ENCODE assay signal across 1 cellular context in the genomic region with DNA sequence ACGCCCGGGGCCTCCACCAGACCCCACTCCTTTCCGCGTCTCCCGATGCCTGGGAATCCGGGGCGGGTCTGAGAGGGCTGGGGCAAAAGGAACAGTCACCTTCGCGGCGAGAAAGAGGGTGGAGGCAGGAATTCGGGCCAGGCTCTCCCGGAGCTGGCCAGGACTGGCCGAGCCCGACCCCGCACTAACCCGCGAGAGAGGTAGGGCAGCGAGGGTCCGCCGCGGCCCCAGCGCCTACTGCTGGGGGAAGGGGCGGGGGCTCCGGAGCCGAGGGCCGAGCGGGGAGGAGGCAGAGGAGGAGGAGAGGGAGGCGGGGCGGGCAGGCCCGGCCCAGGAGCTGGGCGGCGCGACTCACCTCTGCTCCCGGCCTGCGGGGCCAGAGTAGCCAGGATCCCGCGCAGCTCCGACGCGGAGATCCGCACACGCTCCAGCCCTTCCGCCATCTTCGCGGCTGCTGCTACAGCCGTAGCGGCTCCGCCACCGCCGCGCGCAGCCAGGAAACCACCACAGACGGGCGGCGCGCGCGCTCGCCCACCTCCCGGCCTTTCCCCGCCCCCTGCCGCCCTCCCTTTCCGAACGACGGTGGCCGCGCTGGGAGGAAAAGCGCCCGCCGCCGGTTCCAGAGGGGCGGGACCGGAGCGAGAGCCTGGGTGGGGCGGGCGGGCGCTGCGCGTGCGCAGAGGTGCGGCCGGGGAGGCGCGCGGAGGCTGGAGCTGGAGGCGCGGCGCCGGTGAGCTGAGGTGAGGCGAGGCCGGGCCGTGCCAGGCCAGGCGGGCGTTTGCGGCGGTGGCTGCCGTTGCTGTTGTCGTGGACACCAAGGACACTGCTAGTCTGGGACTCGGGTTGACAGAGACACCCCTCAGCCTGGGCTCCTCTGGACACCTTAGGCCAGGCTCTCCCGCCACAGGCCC.
TF ChIP-seq lines count a peak whose summit lies in the region.

A gene (minus strand): TSS at position 508 of the 911 bp plus-strand sequence. CDS start 65 bp downstream, at position 443.
A gene with protein sequence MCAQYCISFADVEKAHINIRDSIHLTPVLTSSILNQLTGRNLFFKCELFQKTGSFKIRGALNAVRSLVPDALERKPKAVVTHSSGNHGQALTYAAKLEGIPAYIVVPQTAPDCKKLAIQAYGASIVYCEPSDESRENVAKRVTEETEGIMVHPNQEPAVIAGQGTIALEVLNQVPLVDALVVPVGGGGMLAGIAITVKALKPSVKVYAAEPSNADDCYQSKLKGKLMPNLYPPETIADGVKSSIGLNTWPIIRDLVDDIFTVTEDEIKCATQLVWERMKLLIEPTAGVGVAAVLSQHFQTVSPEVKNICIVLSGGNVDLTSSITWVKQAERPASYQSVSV (plus strand): TSS at position 673 of the 911 bp plus-strand sequence. CDS start 11,611 bp downstream, outside the sequence.

TF ChIP-seq in GM12878, 131 proteins besides CTCF, POLR2A, EP300 and RAD21 (continued from another document and continues in another):
- TF ChIP-seq, protein P1, sequence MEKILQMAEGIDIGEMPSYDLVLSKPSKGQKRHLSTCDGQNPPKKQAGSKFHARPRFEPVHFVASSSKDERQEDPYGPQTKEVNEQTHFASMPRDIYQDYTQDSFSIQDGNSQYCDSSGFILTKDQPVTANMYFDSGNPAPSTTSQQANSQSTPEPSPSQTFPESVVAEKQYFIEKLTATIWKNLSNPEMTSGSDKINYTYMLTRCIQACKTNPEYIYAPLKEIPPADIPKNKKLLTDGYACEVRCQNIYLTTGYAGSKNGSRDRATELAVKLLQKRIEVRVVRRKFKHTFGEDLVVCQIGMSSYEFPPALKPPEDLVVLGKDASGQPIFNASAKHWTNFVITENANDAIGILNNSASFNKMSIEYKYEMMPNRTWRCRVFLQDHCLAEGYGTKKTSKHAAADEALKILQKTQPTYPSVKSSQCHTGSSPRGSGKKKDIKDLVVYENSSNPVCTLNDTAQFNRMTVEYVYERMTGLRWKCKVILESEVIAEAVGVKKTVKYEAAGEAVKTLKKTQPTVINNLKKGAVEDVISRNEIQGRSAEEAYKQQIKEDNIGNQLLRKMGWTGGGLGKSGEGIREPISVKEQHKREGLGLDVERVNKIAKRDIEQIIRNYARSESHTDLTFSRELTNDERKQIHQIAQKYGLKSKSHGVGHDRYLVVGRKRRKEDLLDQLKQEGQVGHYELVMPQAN (conservative IDR thresholded peaks at IDR 0.05): peak; percentile 37
- TF ChIP-seq NBN (IDR thresholded peaks at IDR 0.05): peak; percentile 29; the same call in 1 of the 2 replicates
- TF ChIP-seq, protein P2, sequence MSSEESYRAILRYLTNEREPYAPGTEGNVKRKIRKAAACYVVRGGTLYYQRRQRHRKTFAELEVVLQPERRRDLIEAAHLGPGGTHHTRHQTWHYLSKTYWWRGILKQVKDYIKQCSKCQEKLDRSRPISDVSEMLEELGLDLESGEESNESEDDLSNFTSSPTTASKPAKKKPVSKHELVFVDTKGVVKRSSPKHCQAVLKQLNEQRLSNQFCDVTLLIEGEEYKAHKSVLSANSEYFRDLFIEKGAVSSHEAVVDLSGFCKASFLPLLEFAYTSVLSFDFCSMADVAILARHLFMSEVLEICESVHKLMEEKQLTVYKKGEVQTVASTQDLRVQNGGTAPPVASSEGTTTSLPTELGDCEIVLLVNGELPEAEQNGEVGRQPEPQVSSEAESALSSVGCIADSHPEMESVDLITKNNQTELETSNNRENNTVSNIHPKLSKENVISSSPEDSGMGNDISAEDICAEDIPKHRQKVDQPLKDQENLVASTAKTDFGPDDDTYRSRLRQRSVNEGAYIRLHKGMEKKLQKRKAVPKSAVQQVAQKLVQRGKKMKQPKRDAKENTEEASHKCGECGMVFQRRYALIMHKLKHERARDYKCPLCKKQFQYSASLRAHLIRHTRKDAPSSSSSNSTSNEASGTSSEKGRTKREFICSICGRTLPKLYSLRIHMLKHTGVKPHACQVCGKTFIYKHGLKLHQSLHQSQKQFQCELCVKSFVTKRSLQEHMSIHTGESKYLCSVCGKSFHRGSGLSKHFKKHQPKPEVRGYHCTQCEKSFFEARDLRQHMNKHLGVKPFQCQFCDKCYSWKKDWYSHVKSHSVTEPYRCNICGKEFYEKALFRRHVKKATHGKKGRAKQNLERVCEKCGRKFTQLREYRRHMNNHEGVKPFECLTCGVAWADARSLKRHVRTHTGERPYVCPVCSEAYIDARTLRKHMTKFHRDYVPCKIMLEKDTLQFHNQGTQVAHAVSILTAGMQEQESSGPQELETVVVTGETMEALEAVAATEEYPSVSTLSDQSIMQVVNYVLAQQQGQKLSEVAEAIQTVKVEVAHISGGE (CRISPR knock-in tag; IDR thresholded peaks at IDR 0.05): no peak
- TF ChIP-seq NRF1 (conservative IDR thresholded peaks at IDR 0.05; ENCODE audit: low read depth, low read length): peak; percentile 46; the same call in 1 of the 2 replicates
- TF ChIP-seq CEBPB (IDR thresholded peaks at IDR 0.05; ENCODE audit: borderline replicate concordance in 1 of 2, low read depth in 2 of 2, low read length in 2 of 2): no peak
- no peak for TF ChIP-seq YBX1 (IDR thresholded peaks at IDR 0.05)
- TF ChIP-seq, protein P3, sequence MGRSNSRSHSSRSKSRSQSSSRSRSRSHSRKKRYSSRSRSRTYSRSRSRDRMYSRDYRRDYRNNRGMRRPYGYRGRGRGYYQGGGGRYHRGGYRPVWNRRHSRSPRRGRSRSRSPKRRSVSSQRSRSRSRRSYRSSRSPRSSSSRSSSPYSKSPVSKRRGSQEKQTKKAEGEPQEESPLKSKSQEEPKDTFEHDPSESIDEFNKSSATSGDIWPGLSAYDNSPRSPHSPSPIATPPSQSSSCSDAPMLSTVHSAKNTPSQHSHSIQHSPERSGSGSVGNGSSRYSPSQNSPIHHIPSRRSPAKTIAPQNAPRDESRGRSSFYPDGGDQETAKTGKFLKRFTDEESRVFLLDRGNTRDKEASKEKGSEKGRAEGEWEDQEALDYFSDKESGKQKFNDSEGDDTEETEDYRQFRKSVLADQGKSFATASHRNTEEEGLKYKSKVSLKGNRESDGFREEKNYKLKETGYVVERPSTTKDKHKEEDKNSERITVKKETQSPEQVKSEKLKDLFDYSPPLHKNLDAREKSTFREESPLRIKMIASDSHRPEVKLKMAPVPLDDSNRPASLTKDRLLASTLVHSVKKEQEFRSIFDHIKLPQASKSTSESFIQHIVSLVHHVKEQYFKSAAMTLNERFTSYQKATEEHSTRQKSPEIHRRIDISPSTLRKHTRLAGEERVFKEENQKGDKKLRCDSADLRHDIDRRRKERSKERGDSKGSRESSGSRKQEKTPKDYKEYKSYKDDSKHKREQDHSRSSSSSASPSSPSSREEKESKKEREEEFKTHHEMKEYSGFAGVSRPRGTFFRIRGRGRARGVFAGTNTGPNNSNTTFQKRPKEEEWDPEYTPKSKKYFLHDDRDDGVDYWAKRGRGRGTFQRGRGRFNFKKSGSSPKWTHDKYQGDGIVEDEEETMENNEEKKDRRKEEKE (IDR thresholded peaks at IDR 0.05): no peak
- TF ChIP-seq ZNF274 (IDR thresholded peaks at IDR 0.05; ENCODE audit: insufficient read depth, insufficient read length): no peak
- TF ChIP-seq, protein P4, sequence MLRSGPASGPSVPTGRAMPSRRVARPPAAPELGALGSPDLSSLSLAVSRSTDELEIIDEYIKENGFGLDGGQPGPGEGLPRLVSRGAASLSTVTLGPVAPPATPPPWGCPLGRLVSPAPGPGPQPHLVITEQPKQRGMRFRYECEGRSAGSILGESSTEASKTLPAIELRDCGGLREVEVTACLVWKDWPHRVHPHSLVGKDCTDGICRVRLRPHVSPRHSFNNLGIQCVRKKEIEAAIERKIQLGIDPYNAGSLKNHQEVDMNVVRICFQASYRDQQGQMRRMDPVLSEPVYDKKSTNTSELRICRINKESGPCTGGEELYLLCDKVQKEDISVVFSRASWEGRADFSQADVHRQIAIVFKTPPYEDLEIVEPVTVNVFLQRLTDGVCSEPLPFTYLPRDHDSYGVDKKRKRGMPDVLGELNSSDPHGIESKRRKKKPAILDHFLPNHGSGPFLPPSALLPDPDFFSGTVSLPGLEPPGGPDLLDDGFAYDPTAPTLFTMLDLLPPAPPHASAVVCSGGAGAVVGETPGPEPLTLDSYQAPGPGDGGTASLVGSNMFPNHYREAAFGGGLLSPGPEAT (IDR thresholded peaks at IDR 0.05; ENCODE audit: low read depth): peak; percentile 61; the same call in 1 of the 2 replicates
- TF ChIP-seq RUNX3 (IDR thresholded peaks at IDR 0.05; ENCODE audit: low read length): peak; percentile 30; the same call in 1 of the 2 replicates
- no peak for TF ChIP-seq FOS (IDR thresholded peaks at IDR 0.05; ENCODE audit: borderline replicate concordance, extremely low read depth, insufficient read length)
- peak in 1 of 2 experiments; percentile 76; a peak in 2 of 3 replicates for TF ChIP-seq EGR1 (IDR thresholded peaks at IDR 0.05; ENCODE audit: borderline replicate concordance in 1 of 2, low read depth in 2 of 2, low read length in 2 of 2)
- TF ChIP-seq, protein P5, sequence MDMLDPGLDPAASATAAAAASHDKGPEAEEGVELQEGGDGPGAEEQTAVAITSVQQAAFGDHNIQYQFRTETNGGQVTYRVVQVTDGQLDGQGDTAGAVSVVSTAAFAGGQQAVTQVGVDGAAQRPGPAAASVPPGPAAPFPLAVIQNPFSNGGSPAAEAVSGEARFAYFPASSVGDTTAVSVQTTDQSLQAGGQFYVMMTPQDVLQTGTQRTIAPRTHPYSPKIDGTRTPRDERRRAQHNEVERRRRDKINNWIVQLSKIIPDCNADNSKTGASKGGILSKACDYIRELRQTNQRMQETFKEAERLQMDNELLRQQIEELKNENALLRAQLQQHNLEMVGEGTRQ (IDR thresholded peaks at IDR 0.05; ENCODE audit: borderline replicate concordance, low read depth, low read length): no peak
- TF ChIP-seq, protein P6, sequence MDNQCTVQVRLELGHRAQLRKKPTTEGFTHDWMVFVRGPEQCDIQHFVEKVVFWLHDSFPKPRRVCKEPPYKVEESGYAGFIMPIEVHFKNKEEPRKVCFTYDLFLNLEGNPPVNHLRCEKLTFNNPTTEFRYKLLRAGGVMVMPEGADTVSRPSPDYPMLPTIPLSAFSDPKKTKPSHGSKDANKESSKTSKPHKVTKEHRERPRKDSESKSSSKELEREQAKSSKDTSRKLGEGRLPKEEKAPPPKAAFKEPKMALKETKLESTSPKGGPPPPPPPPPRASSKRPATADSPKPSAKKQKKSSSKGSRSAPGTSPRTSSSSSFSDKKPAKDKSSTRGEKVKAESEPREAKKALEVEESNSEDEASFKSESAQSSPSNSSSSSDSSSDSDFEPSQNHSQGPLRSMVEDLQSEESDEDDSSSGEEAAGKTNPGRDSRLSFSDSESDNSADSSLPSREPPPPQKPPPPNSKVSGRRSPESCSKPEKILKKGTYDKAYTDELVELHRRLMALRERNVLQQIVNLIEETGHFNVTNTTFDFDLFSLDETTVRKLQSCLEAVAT (IDR thresholded peaks at IDR 0.05): no peak
- no peak for TF ChIP-seq RAD51 (IDR thresholded peaks at IDR 0.05)
- no peak; the same call in 1 of the 2 replicates for TF ChIP-seq RB1 (IDR thresholded peaks at IDR 0.05; ENCODE audit: borderline replicate concordance)
- no peak for TF ChIP-seq CHD1 (IDR thresholded peaks at IDR 0.05; ENCODE audit: low read depth, low read length)
- no peak for TF ChIP-seq KLF5 (IDR thresholded peaks at IDR 0.05; ENCODE audit: partially characterized antibody)
- TF ChIP-seq, protein P7, sequence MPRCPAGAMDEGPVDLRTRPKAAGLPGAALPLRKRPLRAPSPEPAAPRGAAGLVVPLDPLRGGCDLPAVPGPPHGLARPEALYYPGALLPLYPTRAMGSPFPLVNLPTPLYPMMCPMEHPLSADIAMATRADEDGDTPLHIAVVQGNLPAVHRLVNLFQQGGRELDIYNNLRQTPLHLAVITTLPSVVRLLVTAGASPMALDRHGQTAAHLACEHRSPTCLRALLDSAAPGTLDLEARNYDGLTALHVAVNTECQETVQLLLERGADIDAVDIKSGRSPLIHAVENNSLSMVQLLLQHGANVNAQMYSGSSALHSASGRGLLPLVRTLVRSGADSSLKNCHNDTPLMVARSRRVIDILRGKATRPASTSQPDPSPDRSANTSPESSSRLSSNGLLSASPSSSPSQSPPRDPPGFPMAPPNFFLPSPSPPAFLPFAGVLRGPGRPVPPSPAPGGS (IDR thresholded peaks at IDR 0.05; ENCODE audit: borderline replicate concordance, insufficient read depth, low read depth, low read length, poor library complexity, severe bottlenecking): no peak
- peak in 1 of 2 experiments; percentile 20; a peak in 2 of 4 replicates for TF ChIP-seq BHLHE40 (IDR thresholded peaks at IDR 0.05; ENCODE audit: borderline replicate concordance in 1 of 2, low read depth in 2 of 2, low read length in 1 of 2)
- TF ChIP-seq, protein P8, sequence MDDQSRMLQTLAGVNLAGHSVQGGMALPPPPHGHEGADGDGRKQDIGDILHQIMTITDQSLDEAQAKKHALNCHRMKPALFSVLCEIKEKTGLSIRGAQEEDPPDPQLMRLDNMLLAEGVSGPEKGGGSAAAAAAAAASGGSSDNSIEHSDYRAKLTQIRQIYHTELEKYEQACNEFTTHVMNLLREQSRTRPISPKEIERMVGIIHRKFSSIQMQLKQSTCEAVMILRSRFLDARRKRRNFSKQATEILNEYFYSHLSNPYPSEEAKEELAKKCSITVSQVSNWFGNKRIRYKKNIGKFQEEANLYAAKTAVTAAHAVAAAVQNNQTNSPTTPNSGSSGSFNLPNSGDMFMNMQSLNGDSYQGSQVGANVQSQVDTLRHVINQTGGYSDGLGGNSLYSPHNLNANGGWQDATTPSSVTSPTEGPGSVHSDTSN (IDR thresholded peaks at IDR 0.05; ENCODE audit: insufficient replicate concordance, low read depth, low read length): no peak
- TF ChIP-seq MYB (IDR thresholded peaks at IDR 0.05; ENCODE audit: borderline replicate concordance, low read depth, low read length): no peak
- TF ChIP-seq EZH2 (IDR thresholded peaks at IDR 0.05; ENCODE audit: borderline replicate concordance, control insufficient read depth, low read depth, low read length): no peak
- TF ChIP-seq FOXM1 (IDR thresholded peaks at IDR 0.05; ENCODE audit: low read depth, low read length): no peak
- TF ChIP-seq, protein P9, sequence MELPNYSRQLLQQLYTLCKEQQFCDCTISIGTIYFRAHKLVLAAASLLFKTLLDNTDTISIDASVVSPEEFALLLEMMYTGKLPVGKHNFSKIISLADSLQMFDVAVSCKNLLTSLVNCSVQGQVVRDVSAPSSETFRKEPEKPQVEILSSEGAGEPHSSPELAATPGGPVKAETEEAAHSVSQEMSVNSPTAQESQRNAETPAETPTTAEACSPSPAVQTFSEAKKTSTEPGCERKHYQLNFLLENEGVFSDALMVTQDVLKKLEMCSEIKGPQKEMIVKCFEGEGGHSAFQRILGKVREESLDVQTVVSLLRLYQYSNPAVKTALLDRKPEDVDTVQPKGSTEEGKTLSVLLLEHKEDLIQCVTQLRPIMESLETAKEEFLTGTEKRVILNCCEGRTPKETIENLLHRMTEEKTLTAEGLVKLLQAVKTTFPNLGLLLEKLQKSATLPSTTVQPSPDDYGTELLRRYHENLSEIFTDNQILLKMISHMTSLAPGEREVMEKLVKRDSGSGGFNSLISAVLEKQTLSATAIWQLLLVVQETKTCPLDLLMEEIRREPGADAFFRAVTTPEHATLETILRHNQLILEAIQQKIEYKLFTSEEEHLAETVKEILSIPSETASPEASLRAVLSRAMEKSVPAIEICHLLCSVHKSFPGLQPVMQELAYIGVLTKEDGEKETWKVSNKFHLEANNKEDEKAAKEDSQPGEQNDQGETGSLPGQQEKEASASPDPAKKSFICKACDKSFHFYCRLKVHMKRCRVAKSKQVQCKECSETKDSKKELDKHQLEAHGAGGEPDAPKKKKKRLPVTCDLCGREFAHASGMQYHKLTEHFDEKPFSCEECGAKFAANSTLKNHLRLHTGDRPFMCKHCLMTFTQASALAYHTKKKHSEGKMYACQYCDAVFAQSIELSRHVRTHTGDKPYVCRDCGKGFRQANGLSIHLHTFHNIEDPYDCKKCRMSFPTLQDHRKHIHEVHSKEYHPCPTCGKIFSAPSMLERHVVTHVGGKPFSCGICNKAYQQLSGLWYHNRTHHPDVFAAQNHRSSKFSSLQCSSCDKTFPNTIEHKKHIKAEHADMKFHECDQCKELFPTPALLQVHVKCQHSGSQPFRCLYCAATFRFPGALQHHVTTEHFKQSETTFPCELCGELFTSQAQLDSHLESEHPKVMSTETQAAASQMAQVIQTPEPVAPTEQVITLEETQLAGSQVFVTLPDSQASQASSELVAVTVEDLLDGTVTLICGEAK (IDR thresholded peaks at IDR 0.05; ENCODE audit: borderline replicate concordance): no peak
- no peak for TF ChIP-seq BMI1 (IDR thresholded peaks at IDR 0.05; ENCODE audit: borderline replicate concordance)
